29 cellular contexts compared by ENCODE assay signal in the genomic region with DNA sequence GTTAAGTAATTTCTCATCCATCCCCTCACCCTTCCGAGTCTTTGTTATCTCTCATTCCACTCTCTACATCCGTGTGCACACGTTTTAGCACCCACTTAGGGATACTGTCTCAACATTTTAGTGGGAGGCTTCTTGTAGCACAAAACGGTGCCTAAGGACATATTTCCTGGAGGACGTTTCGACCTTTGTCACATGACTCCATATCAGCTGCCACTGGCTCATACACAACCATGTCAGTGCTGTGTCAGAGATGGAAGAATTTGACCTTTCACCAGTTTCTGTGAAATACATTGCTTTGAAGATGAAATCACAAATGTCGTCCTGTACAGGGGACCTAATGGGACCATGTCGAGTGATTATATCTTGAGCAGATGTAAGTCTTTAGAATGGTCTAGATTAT. TPM values are rescaled to one million over a fixed set of nuclear protein-coding genes. Genes with fewer than 3 reads are reported as not detected.
"Had no signal": no experiment of that assay in that cellular context is flagged by ENCODE, and none has a peak within 500 bp of the region (broad histone marks: within the 10 kb centered on the region; RNA-seq: fewer than 3 reads in every experiment).

No MANE protein-coding gene starts in this region.

- H3K27ac Mint-ChIP-seq: activated CD4-positive, alpha-beta memory T cell treated with anti-CD3 and anti-CD28 coated beads, Interleukin-2, amount 10 ng/mL, durations not matched to agents 7 days and 5 days; activated CD4-positive, alpha-beta T cell treated with anti-CD3 and anti-CD28 coated beads, Interleukin-2, amount 10 ng/mL, durations not matched to agents 7 days and 5 days; activated naive CD4-positive, alpha-beta T cell treated with anti-CD3 and anti-CD28 coated beads, Interleukin-2, amount 10 ng/mL, durations not matched to agents 7 days and 5 days; activated naive CD8-positive, alpha-beta T cell treated with anti-CD3 and anti-CD28 coated beads for 36 hours; activated T-helper 2 cell treated with anti-CD3 and anti-CD28 coated beads, Interferon-gamma antibody, Interleukin-2, Interleukin-4, amounts not matched to agents 10 μg/mL and 5 μg/mL and 100 μg/mL, durations not matched to agents 14 hours and 24 hours and 36 hours had no signal

- H3K27me3 Mint-ChIP-seq: activated CD4-positive, alpha-beta memory T cell treated with anti-CD3 and anti-CD28 coated beads, Interleukin-2, amount 10 ng/mL, durations not matched to agents 7 days and 5 days; activated naive CD4-positive, alpha-beta T cell treated with anti-CD3 and anti-CD28 coated beads, Interleukin-2, amount 10 ng/mL, durations not matched to agents 7 days and 5 days had no signal

- H3K36me3 ChIP-seq: SJSA1 had no signal

- FAIRE-seq: TTC549 had no signal

- H3K9me3 ChIP-seq: SJSA1 had no signal

- H3K4me3 ChIP-seq: SJSA1 had no signal

- H3K27me3 ChIP-seq: SJSA1 had no signal

- H3K36me3 Mint-ChIP-seq: activated naive CD4-positive, alpha-beta T cell treated with anti-CD3 and anti-CD28 coated beads, Interleukin-2, amount 10 ng/mL, durations not matched to agents 7 days and 5 days; activated naive CD8-positive, alpha-beta T cell treated with anti-CD3 and anti-CD28 coated beads for 36 hours had no signal

- H3K4me3 Mint-ChIP-seq: activated CD4-positive, alpha-beta memory T cell treated with anti-CD3 and anti-CD28 coated beads, Interleukin-2, amount 10 ng/mL, durations not matched to agents 7 days and 5 days; activated CD4-positive, alpha-beta T cell treated with anti-CD3 and anti-CD28 coated beads, Interleukin-2, amount 10 ng/mL, durations not matched to agents 7 days and 5 days; activated naive CD4-positive, alpha-beta T cell treated with anti-CD3 and anti-CD28 coated beads, Interleukin-2, amount 10 ng/mL, durations not matched to agents 7 days and 5 days; activated naive CD8-positive, alpha-beta T cell treated with anti-CD3 and anti-CD28 coated beads for 36 hours had no signal

- H3K9me3 Mint-ChIP-seq: activated naive CD4-positive, alpha-beta T cell treated with anti-CD3 and anti-CD28 coated beads, Interleukin-2, amount 10 ng/mL, durations not matched to agents 7 days and 5 days had no signal

- DNase-seq: activated CD4-positive, alpha-beta memory T cell treated with anti-CD3 and anti-CD28 coated beads, Interleukin-2, amount 10 ng/mL, durations not matched to agents 7 days and 5 days; activated CD4-positive, alpha-beta T cell treated with anti-CD3 and anti-CD28 coated beads, Interleukin-2, amount 10 ng/mL, durations not matched to agents 7 days and 5 days; activated CD4-positive, CD25-positive, alpha-beta regulatory T cell; activated gamma-delta T cell treated with Interleukin-2 at 50 U/mL for 16 hours; activated naive CD4-positive, alpha-beta T cell treated with anti-CD3 and anti-CD28 coated beads, Interleukin-2, amount 10 ng/mL, durations not matched to agents 7 days and 5 days; activated naive CD8-positive, alpha-beta T cell treated with anti-CD3 and anti-CD28 coated beads for 36 hours; activated T-cell treated with anti-CD3 and anti-CD28 coated beads for 4 hours; activated T-cell treated with anti-CD3 and anti-CD28 coated beads, Interleukin-2, amount 50 U/mL, for 48 hours; cerebellar nuclear complex; Kasumi-1; NCI-H1092; NCI-H1417; NCI-H1930; NCI-H2107; NCI-H2171 treated with DMSO at 0.1 percent for 48 hours; NCI-H226; NCI-H526; NCI-H82; NK-92 treated with Interleukin-12 subunit alpha and Interleukin-12 subunit beta, amount 100 ng/mL, for 24 hours; OCI-M1; SHP77; T-helper 2 cell; T1000 had no signal

- H3K27ac ChIP-seq: SJSA1 had no signal

- ATAC-seq: Panc1 had no signal

- H3K4me1 Mint-ChIP-seq: activated CD4-positive, alpha-beta memory T cell treated with anti-CD3 and anti-CD28 coated beads, Interleukin-2, amount 10 ng/mL, durations not matched to agents 7 days and 5 days; activated CD4-positive, alpha-beta T cell treated with anti-CD3 and anti-CD28 coated beads, Interleukin-2, amount 10 ng/mL, durations not matched to agents 7 days and 5 days; activated naive CD4-positive, alpha-beta T cell treated with anti-CD3 and anti-CD28 coated beads, Interleukin-2, amount 10 ng/mL, durations not matched to agents 7 days and 5 days; activated naive CD8-positive, alpha-beta T cell treated with anti-CD3 and anti-CD28 coated beads for 36 hours had no signal

RNA-seq across cellular contexts. Expression of gene B3GALT5, which starts 15.6 kb away (rescaled TPM):
- total RNA-seq: activated CD4-positive, alpha-beta memory T cell treated with anti-CD3 and anti-CD28 coated beads, Interleukin-2, amount 10 ng/mL, durations not matched to agents 7 days and 5 days; activated CD4-positive, alpha-beta T cell treated with anti-CD3 and anti-CD28 coated beads, Interleukin-2, amount 10 ng/mL, durations not matched to agents 7 days and 5 days; activated CD8-positive, alpha-beta memory T cell treated with anti-CD3 and anti-CD28 coated beads for 36 hours; activated naive CD8-positive, alpha-beta T cell treated with anti-CD3 and anti-CD28 coated beads for 36 hours; activated T-helper 2 cell treated with anti-CD3 and anti-CD28 coated beads, Interferon-gamma antibody, Interleukin-2, Interleukin-4, amounts not matched to agents 10 μg/mL and 5 μg/mL and 100 μg/mL, durations not matched to agents 14 hours and 24 hours and 36 hours; NCI-H460 had no signal
